Comparison of ENCODE assay signal across 20 cellular contexts in the genomic region with DNA sequence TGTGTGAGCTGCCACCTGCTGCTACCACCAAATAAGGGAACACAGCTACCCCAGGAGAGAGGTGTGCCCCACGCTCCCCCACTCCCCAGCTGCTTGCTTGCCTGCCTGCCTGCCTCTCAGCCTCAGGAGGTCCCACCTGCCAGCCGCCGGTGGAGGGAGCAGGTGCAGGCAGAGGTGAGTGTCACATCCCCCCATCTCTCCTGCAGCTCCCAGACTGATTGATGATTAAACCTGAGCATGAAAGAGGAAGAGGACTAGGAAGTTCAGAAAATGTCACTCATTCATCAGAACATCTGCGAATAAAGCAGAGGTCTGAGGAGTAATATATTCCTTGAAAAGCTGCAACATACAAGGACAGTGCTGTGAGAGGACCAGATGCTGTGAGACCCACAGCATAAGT. TPM values are rescaled to one million over a fixed set of nuclear protein-coding genes. Genes with fewer than 3 reads are reported as not detected.
DNase-seq lines count a peak whose midpoint lies in the region; ATAC-seq and TF ChIP-seq lines count a peak whose summit lies in the region.
"Had no signal": no experiment of that assay in that cellular context is flagged by ENCODE, and none has a peak within 500 bp of the region (broad histone marks: within the 10 kb centered on the region; RNA-seq: fewer than 3 reads in every experiment).

No MANE protein-coding gene starts in this region.

- H3K36me3 ChIP-seq in OCI-LY3 (replicated peaks; ENCODE audit: low read depth, low read length): peaks cover 34% of the 10 kb centered on the region
- H3K36me3 ChIP-seq: upper lobe of right lung had no signal

- no peaks in the 10 kb centered on the region for H3K36me3 Mint-ChIP-seq in Calu3 (ENCODE audit: insufficient read depth, unreplicated experiment)
- H3K36me3 Mint-ChIP-seq: natural killer cell had no signal

- H3K27ac ChIP-seq in OCI-LY3 (ENCODE audit: low read length): peak overlapping the region; percentile 97
- H3K27ac ChIP-seq: C4-2B, upper lobe of right lung had no signal

- peak overlapping the region; percentile 58 for H3K4me3 ChIP-seq in OCI-LY3 (ENCODE audit: low read length)
- H3K4me3 ChIP-seq: upper lobe of right lung had no signal

- no peak overlapping the region for H3K27ac Mint-ChIP-seq in Calu3 (ENCODE audit: unreplicated experiment)
- H3K27ac Mint-ChIP-seq: activated CD8-positive, alpha-beta T cell treated with anti-CD3 and anti-CD28 coated beads, Interleukin-2, amount 10 ng/mL, durations not matched to agents 7 days and 5 days; activated naive CD8-positive, alpha-beta T cell; activated T-cell treated with anti-CD3 and anti-CD28 coated beads, Interleukin-2, amount 50 U/mL, for 72 hours; natural killer cell had no signal

- no peaks in the 10 kb centered on the region; the same call in 1 of the 2 replicates for H4K20me1 ChIP-seq in OCI-LY3 (ENCODE audit: insufficient read depth, low read length)

- H3K27me3 Mint-ChIP-seq in Calu3 (ENCODE audit: unreplicated experiment): no peaks in the 10 kb centered on the region
- H3K27me3 Mint-ChIP-seq: activated naive CD8-positive, alpha-beta T cell had no signal

- intact Hi-C loops in Calu3 (cut with micrococcal nuclease; ENCODE audit: unreplicated experiment): no loop called here

- BruUV-seq in Calu3 (replicated peaks; lab: Mats Ljungman, UMichigan): no TSS peak

- DNase-seq in Calu3 (peak; percentile 13), NCI-H1092 (lab: John Stamatoyannopoulos, UW) (peak; percentile 25), NCI-H2107 treated with DMSO at 0.1 percent for 48 hours (lab: John Stamatoyannopoulos, UW; ENCODE audit: unreplicated experiment) (peak; percentile 97), HK-2 (ENCODE audit: unreplicated experiment) (no peak), A172 (ENCODE audit: low spot score) (no peak)
- no peak for DNase-seq in effector CD8-positive, alpha-beta T cell (lab: John Stamatoyannopoulos, UW)
- DNase-seq: activated CD8-positive, alpha-beta T cell treated with anti-CD3 and anti-CD28 coated beads, Interleukin-2, amount 10 ng/mL, durations not matched to agents 7 days and 5 days; activated T-cell treated with anti-CD3 and anti-CD28 coated beads, Interleukin-2, amount 50 U/mL, for 72 hours; DND-41; KG1; mesenchymal stem cell; natural killer cell; NCI-H1048; posterior cingulate gyrus; stimulated activated CD4-positive, alpha-beta T cell treated with anti-CD3 and anti-CD28 coated beads, Interleukin-2, amount 100 ng/mL, for 48 hours; upper lobe of right lung had no signal

- TF ChIP-seq CTCF in Calu3 (IDR thresholded peaks at IDR 0.05; ENCODE audit: unreplicated experiment) (no peak), OCI-LY3 (IDR thresholded peaks at IDR 0.05; ENCODE audit: low read depth, low read length) (peak; percentile 7; the same call in 1 of the 2 replicates)

- no peaks in the 10 kb centered on the region for H3K27me3 ChIP-seq in OCI-LY3 (ENCODE audit: low read depth, low read length)
- H3K27me3 ChIP-seq: upper lobe of right lung had no signal

- CTCF ChIA-PET in Calu3 (lab: Charles Lee): interaction anchor here (1.3 kb wide), 1 partner anchor 19 kb away, joined by 3 read pairs; no protein-coding TSS in a partner anchor

- H3K4me1 Mint-ChIP-seq in Calu3 (ENCODE audit: low read depth, unreplicated experiment): peaks cover 43% of the 10 kb centered on the region

- H3K79me2 ChIP-seq in OCI-LY3 (ENCODE audit: low read length): peaks cover 66% of the 10 kb centered on the region

- peak overlapping the region; percentile 4 for H3K4me3 Mint-ChIP-seq in Calu3 (ENCODE audit: low read depth, unreplicated experiment)
- H3K4me3 Mint-ChIP-seq: activated CD8-positive, alpha-beta T cell treated with anti-CD3 and anti-CD28 coated beads, Interleukin-2, amount 10 ng/mL, durations not matched to agents 7 days and 5 days; activated naive CD8-positive, alpha-beta T cell; activated T-cell treated with anti-CD3 and anti-CD28 coated beads, Interleukin-2, amount 50 U/mL, for 72 hours; natural killer cell had no signal

- no peak for ATAC-seq in GM19351 (IDR thresholded peaks at IDR 0.05; ENCODE audit: unreplicated experiment)
- ATAC-seq: activated CD8-positive, alpha-beta T cell treated with anti-CD3 and anti-CD28 coated beads, Interleukin-2, amount 10 ng/mL, durations not matched to agents 7 days and 5 days; activated T-cell treated with anti-CD3 and anti-CD28 coated beads, Interleukin-2, amount 50 U/mL, for 72 hours; natural killer cell; upper lobe of right lung had no signal

- no peaks in the 10 kb centered on the region for H3K9me3 ChIP-seq in OCI-LY3 (ENCODE audit: insufficient read depth, low read length)
- H3K9me3 ChIP-seq: upper lobe of right lung had no signal

- H3K9me3 Mint-ChIP-seq in Calu3 (ENCODE audit: low read depth, unreplicated experiment): peaks cover 6% of the 10 kb centered on the region
- H3K9me3 Mint-ChIP-seq: activated T-cell treated with anti-CD3 and anti-CD28 coated beads, Interleukin-2, amount 50 U/mL, for 72 hours had no signal

- no peak overlapping the region for H2AFZ ChIP-seq in OCI-LY3 (ENCODE audit: low read depth, low read length)

- H3K4me1 ChIP-seq in OCI-LY3 (ENCODE audit: low read length): peaks cover 78% of the 10 kb centered on the region
- H3K4me1 ChIP-seq: upper lobe of right lung had no signal

- H3K4me2 ChIP-seq in OCI-LY3 (ENCODE audit: low read length): peak overlapping the region; percentile 83

- H3K9ac ChIP-seq in OCI-LY3 (ENCODE audit: low read length): peak overlapping the region; percentile 73

RNA-seq across cellular contexts. Expression of gene HIVEP3, which starts 58.6 kb away (rescaled TPM):
- 5.6 and 9.0 TPM in 2 replicates for total RNA-seq in Calu3 (2022)
- total RNA-seq in A172 (2014; rRNA removed; shearing (Covaris generic)): 5.1 and 7.9 TPM in 2 replicates

Comparison
In these comparisons a context has a peak if more than half of its experiments do, and no peak if none do; other contexts are left out.
1. DNase-seq: peak in Calu3 (single experiment), NCI-H1092 (single experiment) and NCI-H2107 treated with DMSO at 0.1 percent for 48 hours (single experiment); none in HK-2 (single experiment), effector CD8-positive, alpha-beta T cell (single experiment) and A172 (single experiment).